ENCODE assay signal across 1 cellular context in genomic region chr3:53828581-53828980, GRCh38.
A peak's percentile ranks its signal among the peaks of the same experiment; 100 is the strongest.
TF ChIP-seq lines count a peak whose summit lies in the region.

No MANE protein-coding gene starts in this region.

TF ChIP-seq in HepG2, 621 proteins besides CTCF, POLR2A, EP300 and RAD21:
- TF ChIP-seq ZNF790 (CRISPR knock-in tag; IDR thresholded peaks at IDR 0.05; ENCODE audit: borderline replicate concordance) = no peak
- no peak for TF ChIP-seq ZNF142 (CRISPR knock-in tag; IDR thresholded peaks at IDR 0.05)
- peak; percentile 85 for TF ChIP-seq ZNF7 (CRISPR knock-in tag; IDR thresholded peaks at IDR 0.05)
- no peak for TF ChIP-seq DDIT3 (CRISPR knock-in tag; IDR thresholded peaks at IDR 0.05)
